In the genomic region with DNA sequence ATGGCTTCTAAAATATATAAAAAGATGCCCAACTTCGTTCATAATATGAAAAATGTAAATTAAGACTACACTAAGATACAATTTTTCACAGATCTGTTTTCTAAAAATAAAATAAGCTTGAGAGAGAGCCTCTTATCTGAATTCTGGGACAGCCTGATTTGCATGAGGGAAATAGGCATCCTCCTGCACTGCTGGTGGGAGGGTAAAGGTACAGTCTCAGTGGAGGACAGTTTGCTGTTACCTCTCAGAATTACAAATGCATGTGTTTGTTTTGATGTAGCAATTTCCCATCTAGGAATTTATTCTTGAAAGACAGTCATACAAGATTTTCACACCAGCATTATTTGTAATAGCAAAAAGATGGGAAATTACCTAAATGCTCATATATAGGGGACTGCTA, we compare ENCODE assay signal across 19 cellular contexts.
DNase-seq lines count a peak whose midpoint lies in the region; ATAC-seq, FAIRE-seq and TF ChIP-seq lines count a peak whose summit lies in the region.
"Had no signal": no experiment of that assay in that cellular context is flagged by ENCODE, and none has a peak within 500 bp of the region (broad histone marks: within the 10 kb centered on the region; RNA-seq: fewer than 3 reads in every experiment).

No MANE protein-coding gene starts in this region.

- H3K9me3 ChIP-seq in mammary epithelial cell (replicated peaks; ENCODE audit: insufficient read depth, low read length) (no peaks in the 10 kb centered on the region), K562 (replicated peaks; ENCODE audit: control insufficient read depth, insufficient read depth, low read depth, low read length) (no peaks in the 10 kb centered on the region)
- H3K9me3 ChIP-seq: gastrocnemius medialis, vagina had no signal

- peaks cover 29% of the 10 kb centered on the region for H3K4me1 Mint-ChIP-seq in MCF 10A (ENCODE audit: insufficient read depth, unreplicated experiment)

- H4K20me1 ChIP-seq in mammary epithelial cell (ENCODE audit: insufficient read depth, low read length) (no peaks in the 10 kb centered on the region), K562 (replicated peaks; ENCODE audit: control insufficient read depth, insufficient read depth, low read length) (no peaks in the 10 kb centered on the region)

- POLR2A ChIA-PET in MCF 10A (lab: Yijun Ruan, JAX) (interaction anchor here (1.1 to 3.0 kb wide), 9 partner anchors 8 to 463 kb away, joined by 3 to 14 read pairs (median 3); a partner anchor contains a TSS), K562 (lab: Yijun Ruan, JAX) (interaction anchor here (0.9 kb wide), 1 partner anchor 44 kb away, joined by 3 read pairs; no protein-coding TSS in a partner anchor)

- intact Hi-C loops in MCF 10A (cut with micrococcal nuclease): loop anchor here (1.0 to 5.0 kb wide), 2 partner anchors 75 to 245 kb away; a partner anchor contains a TSS
- intact Hi-C loops in mammary epithelial cell (cut with micrococcal nuclease): loop anchor here (1.0 to 10.0 kb wide), 5 partner anchors 75 to 513 kb away; a partner anchor contains a TSS
- intact Hi-C loops in K562 (cut with micrococcal nuclease): no loop called here

- H3K9me3 Mint-ChIP-seq in MCF 10A (ENCODE audit: unreplicated experiment): no peaks in the 10 kb centered on the region
- H3K9me3 Mint-ChIP-seq: activated naive CD8-positive, alpha-beta T cell treated with anti-CD3 and anti-CD28 coated beads, Interleukin-2, amount 10 ng/mL, durations not matched to agents 7 days and 5 days had no signal

- peak; percentile 20 for DNase-seq in MCF 10A (ENCODE audit: unreplicated experiment)
- no peak for DNase-seq in mammary epithelial cell
- peak in 1 of 4 experiments; percentile 12 for DNase-seq in K562 (ENCODE audit: extremely low read depth in 1 of 4, low spot score in 3 of 4)
- DNase-seq in left lobe of liver (ENCODE audit: low spot score): no peak
- DNase-seq in superior temporal gyrus (ENCODE audit: extremely low spot score): peak; percentile 54
- no peak for DNase-seq in NCI-H345 treated with DMSO at 0.1 percent for 48 hours (lab: John Stamatoyannopoulos, UW; ENCODE audit: unreplicated experiment)
- no peak for DNase-seq in ecto neural progenitor cell (ENCODE audit: low spot score)
- DNase-seq in SW480 (ENCODE audit: low spot score): no peak
- DNase-seq: activated naive CD8-positive, alpha-beta T cell treated with anti-CD3 and anti-CD28 coated beads, Interleukin-2, amount 10 ng/mL, durations not matched to agents 7 days and 5 days; dermis blood vessel endothelial cell; DMS79 treated with DMSO at 0.1 percent for 48 hours; gastrocnemius medialis; NCI-H1105; NCI-H510A treated with DMSO at 0.1 percent for 48 hours; nucleus accumbens; stimulated activated CD8-positive, alpha-beta memory T cell treated with anti-CD3 and anti-CD28 coated beads, Interleukin-4, amount 100 ng/mL, for 48 hours had no signal

- in situ Hi-C loops in mammary epithelial cell (cut with MboI; ENCODE audit: low sequenced_read_pairs in 2 of 2) (no loop called here), K562 (cut with MboI) (no loop called here)

- CTCF ChIA-PET in MCF 10A (lab: Yijun Ruan, JAX): interaction anchor here (0.7 kb wide), 1 partner anchor 355 kb away, joined by 3 read pairs; no protein-coding TSS in a partner anchor
- CTCF ChIA-PET in mammary epithelial cell (lab: Charles Lee; ENCODE audit: low non-redundant PET): no interaction called here
- CTCF ChIA-PET in K562 (lab: Yijun Ruan, JAX; ENCODE audit: low intra/inter-chr PET ratio): no interaction called here

- H3K4me2 ChIP-seq in mammary epithelial cell (ENCODE audit: insufficient read depth, low read depth, low read length) (no peak overlapping the region), K562 (ENCODE audit: insufficient read depth, low read length) (no peak overlapping the region; the same call in 1 of the 2 replicates)

- FAIRE-seq in K562 (lab: Jason Lieb, UNC): peak; percentile 55
- FAIRE-seq: GM12891, keratinocyte had no signal

- H3K36me3 Mint-ChIP-seq in MCF 10A (ENCODE audit: insufficient read depth, unreplicated experiment): peaks cover 5% of the 10 kb centered on the region

- no peak overlapping the region for H3K27ac Mint-ChIP-seq in MCF 10A (ENCODE audit: low read depth, unreplicated experiment)
- H3K27ac Mint-ChIP-seq: activated naive CD8-positive, alpha-beta T cell treated with anti-CD3 and anti-CD28 coated beads, Interleukin-2, amount 10 ng/mL, durations not matched to agents 7 days and 5 days had no signal

- peak overlapping the region; percentile 71 for H3K4me3 Mint-ChIP-seq in MCF 10A (ENCODE audit: unreplicated experiment)

- WGBS in mammary epithelial cell (ENCODE audit: low coverage, missing lambda C conversion rate): 90% methylated on average over 1 of the region's 1 CpG
- 6% methylated on average over 1 of the region's 1 CpG for WGBS in K562 (ENCODE audit: insufficient coverage, low coverage, missing lambda C conversion rate)

- H3K36me3 ChIP-seq in mammary epithelial cell (ENCODE audit: insufficient read depth, low read length): no peaks in the 10 kb centered on the region
- H3K36me3 ChIP-seq in K562 (ENCODE audit: control insufficient read depth, insufficient read depth, low read length): no peaks in the 10 kb centered on the region
- H3K36me3 ChIP-seq: gastrocnemius medialis, vagina had no signal

- H2AFZ ChIP-seq in mammary epithelial cell (ENCODE audit: low read depth, low read length) (no peak overlapping the region), K562 (ENCODE audit: low read depth, low read length) (no peak overlapping the region)

- BruUV-seq in MCF 10A (replicated peaks; lab: Mats Ljungman, UMichigan) (no TSS peak), mammary epithelial cell (replicated peaks; lab: Mats Ljungman, UMichigan) (no TSS peak), K562 (replicated peaks; lab: Mats Ljungman, UMichigan) (no TSS peak)

- TF ChIP-seq CTCF in MCF 10A (IDR thresholded peaks at IDR 0.05; ENCODE audit: unreplicated experiment) (no peak), mammary epithelial cell (conservative IDR thresholded peaks at IDR 0.05 in 1 of 2, IDR thresholded peaks at IDR 0.05 in 1 of 2; ENCODE audit: extremely low read depth in 1 of 2, insufficient read depth in 1 of 2, low read depth in 1 of 2, low read length in 2 of 2) (no peak), K562 (IDR thresholded peaks at IDR 0.05 in 2 of 3, conservative IDR thresholded peaks at IDR 0.05 in 1 of 3; ENCODE audit: insufficient read depth in 2 of 3, low read depth in 1 of 3, low read length in 3 of 3) (no peak)

- TF ChIP-seq EP300 in K562 (IDR thresholded peaks at IDR 0.05; ENCODE audit: low read length): no peak

- H3K27me3 ChIP-seq in mammary epithelial cell (ENCODE audit: insufficient read depth, low read length) (no peaks in the 10 kb centered on the region), K562 (ENCODE audit: control insufficient read depth in 2 of 2, insufficient read depth in 2 of 2, low read length in 2 of 2) (no peaks in the 10 kb centered on the region)
- H3K27me3 ChIP-seq: gastrocnemius medialis, vagina had no signal

- H3K4me3 ChIP-seq in mammary epithelial cell (replicated peaks in 1 of 3; ENCODE audit: insufficient read depth in 1 of 3, low read depth in 2 of 3, low read length in 3 of 3): no peak overlapping the region
- H3K4me3 ChIP-seq in K562: no peak overlapping the region
- H3K4me3 ChIP-seq: vagina had no signal

- ATAC-seq in K562 (0 out of 3 replicates have a peak, but pooled peaks have one; percentile 19), left lobe of liver (peak; percentile 54)

- H3K4me1 ChIP-seq in mammary epithelial cell (ENCODE audit: insufficient read depth, low read length) (peaks cover 21% of the 10 kb centered on the region), K562 (replicated peaks in 1 of 2; ENCODE audit: control insufficient read depth in 2 of 2, insufficient read depth in 2 of 2, low read length in 2 of 2) (peaks cover 0 to 20% of the 10 kb centered on the region in 2 experiments; a peak in 4 of 5 replicates)

- H3K79me2 ChIP-seq in mammary epithelial cell (ENCODE audit: insufficient read depth, low read length) (peaks cover 71% of the 10 kb centered on the region), K562 (ENCODE audit: control insufficient read depth, insufficient read depth, low read length) (no peaks in the 10 kb centered on the region)

- no peak for TF ChIP-seq POLR2A in K562 (conservative IDR thresholded peaks at IDR 0.05)

- dilution Hi-C loops in mammary epithelial cell (cut with HindIII; ENCODE audit: low sequenced_read_pairs): no loop called here

- H3K9me1 ChIP-seq in K562 (ENCODE audit: control insufficient read depth, insufficient read depth, low read length): no peaks in the 10 kb centered on the region

- no peak for TF ChIP-seq RAD21 in K562 (CRISPR knock-in tag; conservative IDR thresholded peaks at IDR 0.05 in 1 of 2, IDR thresholded peaks at IDR 0.05 in 1 of 2)

- no peaks in the 10 kb centered on the region for H3K27me3 Mint-ChIP-seq in MCF 10A (ENCODE audit: insufficient read depth, unreplicated experiment)

- H3K9ac ChIP-seq in mammary epithelial cell (ENCODE audit: insufficient read depth, low read length): no peak overlapping the region
- no peak overlapping the region for H3K9ac ChIP-seq in K562 (ENCODE audit: insufficient read depth in 1 of 2, low read depth in 2 of 2, low read length in 2 of 2)

- H3K27ac ChIP-seq in mammary epithelial cell (ENCODE audit: insufficient read depth, low read depth, low read length): no peak overlapping the region
- H3K27ac ChIP-seq in K562 (ENCODE audit: extremely low read depth, low read depth, low read length): peak overlapping the region; percentile 52; the same call in 1 of the 3 replicates

TF ChIP-seq in K562, 482 proteins besides CTCF, POLR2A, EP300 and RAD21 (continues in another document):
- TF ChIP-seq ZNF24 (IDR thresholded peaks at IDR 0.05) (no peak), RBM14 (IDR thresholded peaks at IDR 0.05; ENCODE audit: borderline replicate concordance, insufficient read depth, low read depth, low read length) (no peak), ZNF764 (CRISPR knock-in tag; IDR thresholded peaks at IDR 0.05; ENCODE audit: low read depth) (no peak), CCAR2 (IDR thresholded peaks at IDR 0.05; ENCODE audit: low read depth, low read length) (no peak), NCOA6 (IDR thresholded peaks at IDR 0.05) (no peak), KAT2B (IDR thresholded peaks at IDR 0.05; ENCODE audit: low read depth, low read length) (no peak), ASH1L (IDR thresholded peaks at IDR 0.05; ENCODE audit: borderline replicate concordance, low read depth, partially characterized antibody) (no peak), NCOR1 (IDR thresholded peaks at IDR 0.05) (no peak), PTRF (tag; IDR thresholded peaks at IDR 0.05) (no peak)
- TF ChIP-seq, protein P1, sequence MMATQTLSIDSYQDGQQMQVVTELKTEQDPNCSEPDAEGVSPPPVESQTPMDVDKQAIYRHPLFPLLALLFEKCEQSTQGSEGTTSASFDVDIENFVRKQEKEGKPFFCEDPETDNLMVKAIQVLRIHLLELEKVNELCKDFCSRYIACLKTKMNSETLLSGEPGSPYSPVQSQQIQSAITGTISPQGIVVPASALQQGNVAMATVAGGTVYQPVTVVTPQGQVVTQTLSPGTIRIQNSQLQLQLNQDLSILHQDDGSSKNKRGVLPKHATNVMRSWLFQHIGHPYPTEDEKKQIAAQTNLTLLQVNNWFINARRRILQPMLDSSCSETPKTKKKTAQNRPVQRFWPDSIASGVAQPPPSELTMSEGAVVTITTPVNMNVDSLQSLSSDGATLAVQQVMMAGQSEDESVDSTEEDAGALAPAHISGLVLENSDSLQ (IDR thresholded peaks at IDR 0.05): no peak

Comparison
In these comparisons a context has a peak if more than half of its experiments do, and no peak if none do; other contexts are left out.
1. DNase-seq: peak in MCF 10A (single experiment) and superior temporal gyrus (single experiment); none in mammary epithelial cell (single experiment), left lobe of liver (single experiment), NCI-H345 treated with DMSO at 0.1 percent for 48 hours (single experiment), ecto neural progenitor cell (single experiment) and SW480 (single experiment).